ENCODE assay signal across 1 cellular context in genomic region chr12:120103371-120103770, GRCh38.
TF ChIP-seq lines count a peak whose summit lies in the region.

No MANE protein-coding gene starts in this region.

TF ChIP-seq in H1, 55 proteins besides CTCF, POLR2A, EP300 and RAD21:
- TF ChIP-seq, protein P1, sequence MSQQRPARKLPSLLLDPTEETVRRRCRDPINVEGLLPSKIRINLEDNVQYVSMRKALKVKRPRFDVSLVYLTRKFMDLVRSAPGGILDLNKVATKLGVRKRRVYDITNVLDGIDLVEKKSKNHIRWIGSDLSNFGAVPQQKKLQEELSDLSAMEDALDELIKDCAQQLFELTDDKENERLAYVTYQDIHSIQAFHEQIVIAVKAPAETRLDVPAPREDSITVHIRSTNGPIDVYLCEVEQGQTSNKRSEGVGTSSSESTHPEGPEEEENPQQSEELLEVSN (IDR thresholded peaks at IDR 0.05): no peak
- TF ChIP-seq CBX8 (IDR thresholded peaks at IDR 0.05; ENCODE audit: borderline replicate concordance, low read depth, low read length) (no peak), ASH2L (IDR thresholded peaks at IDR 0.05; ENCODE audit: low read length) (no peak), YY1 (IDR thresholded peaks at IDR 0.05; ENCODE audit: low read depth, low read length) (no peak), CTBP2 (IDR thresholded peaks at IDR 0.05; ENCODE audit: borderline replicate concordance, insufficient read depth, insufficient read length, low read length) (no peak)
TF ChIP-seq in H1: peak in this region for 0.
